ENCODE assay signal across 6 cellular contexts in the genomic region with DNA sequence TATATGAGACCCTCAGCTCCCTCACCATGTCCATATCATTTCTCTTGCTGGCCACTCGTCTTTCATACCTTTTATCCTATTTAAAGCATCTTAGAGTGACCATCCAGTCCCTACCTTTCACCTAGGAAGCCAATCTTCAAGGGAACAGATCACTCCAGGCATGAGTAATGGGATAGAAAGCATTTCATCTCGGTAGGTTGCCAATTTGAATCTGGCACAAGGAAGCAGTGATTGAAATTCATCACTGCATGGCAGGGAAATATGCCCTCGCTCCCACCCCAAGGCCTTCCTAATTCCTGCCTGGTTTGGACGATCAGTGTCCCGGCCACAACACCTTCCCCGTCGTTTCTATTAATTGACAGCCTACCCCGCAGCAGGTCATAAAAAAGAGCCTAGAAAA.
"Had no signal": no experiment of that assay in that cellular context is flagged by ENCODE, and none has a peak within 500 bp of the region (broad histone marks: within the 10 kb centered on the region; RNA-seq: fewer than 3 reads in every experiment).

No MANE protein-coding gene starts in this region.

- DNase-seq: GM23248, H9, HCEC 1CT, IMR-90, KG1 had no signal

- ATAC-seq: K562 had no signal

- H3K4me3 ChIP-seq: GM23248, K562 had no signal

- H2AFZ ChIP-seq: GM23248 had no signal

- H3K27ac Mint-ChIP-seq: H9 had no signal

- H3K9me3 Mint-ChIP-seq: H9 had no signal

- H3K4me3 Mint-ChIP-seq: H9 had no signal

- H3K27ac ChIP-seq: GM23248 had no signal
